In genomic region chr13:26111797-26112196, GRCh38 we compare ENCODE assay signal across 7 cellular contexts. TPM values are rescaled to one million over a fixed set of nuclear protein-coding genes. Genes with fewer than 3 reads are reported as not detected.
"Had no signal": no experiment of that assay in that cellular context is flagged by ENCODE, and none has a peak within 500 bp of the region (broad histone marks: within the 10 kb centered on the region; RNA-seq: fewer than 3 reads in every experiment).

No MANE protein-coding gene starts in this region.

- DNase-seq: IMR-90, KBM-7 had no signal

- H3K27ac ChIP-seq: HL-60 had no signal

- ATAC-seq: HepG2, K562 had no signal

- H3K4me3 ChIP-seq: K562 had no signal

RNA-seq across cellular contexts. Expression of gene SHISA2, which starts 60.0 kb away (rescaled TPM):
- total RNA-seq: HepG2, HT-29, IMR-90, K562 had no signal
- polyA plus RNA-seq: HepG2, IgD-negative memory B cell, IMR-90, K562 had no signal
